In genomic region chr6:159059099-159059498, GRCh38 we compare ENCODE assay signal across 29 cellular contexts. TPM values are rescaled to one million over a fixed set of nuclear protein-coding genes. Genes with fewer than 3 reads are reported as not detected.
DNase-seq lines count a peak whose midpoint lies in the region; ATAC-seq, FAIRE-seq and TF ChIP-seq lines count a peak whose summit lies in the region.
"Had no signal": no experiment of that assay in that cellular context is flagged by ENCODE, and none has a peak within 500 bp of the region (broad histone marks: within the 10 kb centered on the region; RNA-seq: fewer than 3 reads in every experiment).

No MANE protein-coding gene starts in this region.

- peak; percentile 62 for DNase-seq in activated CD4-positive, alpha-beta T cell treated with anti-CD3 and anti-CD28 coated beads for 36 hours
- DNase-seq in activated CD4-positive, alpha-beta T cell treated with anti-CD3 and anti-CD28 coated beads for 4 hours, result no peak
- DNase-seq in CD4-positive, CD25-positive, alpha-beta regulatory T cell, result peak in 1 of 3 donors; percentile 23
- DNase-seq in T-helper 17 cell (no peak), GM12878 (ENCODE audit: low read depth, low spot score) (no peak)
- no peak for DNase-seq in activated CD8-positive, alpha-beta memory T cell treated with anti-CD3 and anti-CD28 coated beads for 24 hours
- DNase-seq: aorta; BE2C; central memory CD4-positive, alpha-beta T cell; foreskin melanocyte; IMR-90; kidney; NCI-H1436; NCI-H2171 treated with DMSO at 0.1 percent for 48 hours; NCI-H69; pancreas; SHP77; stimulated activated CD4-positive, alpha-beta T cell treated with anti-CD3 and anti-CD28 coated beads, Interleukin-2, amount 100 ng/mL, for 24 hours; substantia nigra had no signal

- no peaks in the 10 kb centered on the region for H3K36me3 ChIP-seq in CD4-positive, CD25-positive, alpha-beta regulatory T cell (ENCODE audit: control insufficient read depth, insufficient read depth, low read length)
- H3K36me3 ChIP-seq in GM12878 (ENCODE audit: control insufficient read depth in 2 of 2, insufficient read depth in 2 of 2, low read length in 1 of 2), result no peaks in the 10 kb centered on the region
- H3K36me3 ChIP-seq: BE2C, pancreas had no signal

- TF ChIP-seq POLR2A in GM12878 (IDR thresholded peaks at IDR 0.05; ENCODE audit: low read depth, low read length), result no peak

- TF ChIP-seq EP300 in GM12878 (IDR thresholded peaks at IDR 0.05; ENCODE audit: borderline replicate concordance in 1 of 2, control insufficient read depth in 1 of 2, low read depth in 2 of 2, low read length in 2 of 2), result no peak

- H3K27ac ChIP-seq in CD4-positive, CD25-positive, alpha-beta regulatory T cell (ENCODE audit: insufficient read depth, low read length, poor library complexity, severe bottlenecking), result no peak overlapping the region
- H3K27ac ChIP-seq in GM12878 (ENCODE audit: control insufficient read depth, insufficient read depth), result no peak overlapping the region
- H3K27ac ChIP-seq: epithelial cell of prostate, pancreas had no signal

- peak overlapping the region; percentile 83 for H3K27ac Mint-ChIP-seq in activated CD4-positive, alpha-beta T cell treated with anti-CD3 and anti-CD28 coated beads for 36 hours
- H3K27ac Mint-ChIP-seq in CD4-positive, CD25-positive, alpha-beta regulatory T cell, result peak overlapping the region in 1 of 3 donors; percentile 10
- peak overlapping the region; percentile 90 for H3K27ac Mint-ChIP-seq in T-helper 17 cell
- H3K27ac Mint-ChIP-seq: WTC11 had no signal

- RAD21 ChIA-PET in GM12878 (lab: Charles Lee; ENCODE audit: unreplicated experiment), result interaction anchor here (0.6 to 3.8 kb wide), 3 partner anchors 14 to 50 kb away, joined by 3 to 26 read pairs (median 5); partner anchors contain the start of gene TAGAP

- H3K4me1 Mint-ChIP-seq in activated CD4-positive, alpha-beta T cell treated with anti-CD3 and anti-CD28 coated beads for 36 hours, result peaks cover 95% of the 10 kb centered on the region
- H3K4me1 Mint-ChIP-seq in CD4-positive, CD25-positive, alpha-beta regulatory T cell, result peaks cover 46 to 86% (median 53%) of the 10 kb centered on the region in 4 donors
- H3K4me1 Mint-ChIP-seq in T-helper 17 cell, result peaks cover 50% of the 10 kb centered on the region

- H3K4me1 ChIP-seq in CD4-positive, CD25-positive, alpha-beta regulatory T cell (ENCODE audit: control insufficient read depth, insufficient read depth, low read length, poor library complexity, severe bottlenecking), result peaks cover 54% of the 10 kb centered on the region
- H3K4me1 ChIP-seq in GM12878 (ENCODE audit: control insufficient read depth, insufficient read depth, low read length), result peaks cover 15% of the 10 kb centered on the region
- H3K4me1 ChIP-seq: BE2C, pancreas had no signal

- H2AFZ ChIP-seq in GM12878 (ENCODE audit: control insufficient read depth, low read depth, low read length), result no peak overlapping the region

- H3K36me3 Mint-ChIP-seq in activated CD4-positive, alpha-beta T cell treated with anti-CD3 and anti-CD28 coated beads for 36 hours (ENCODE audit: low read depth), result peaks cover 6% of the 10 kb centered on the region
- H3K36me3 Mint-ChIP-seq in CD4-positive, CD25-positive, alpha-beta regulatory T cell, result no peaks in the 10 kb centered on the region
- H3K36me3 Mint-ChIP-seq in T-helper 17 cell (ENCODE audit: low read depth), result no peaks in the 10 kb centered on the region
- H3K36me3 Mint-ChIP-seq: WTC11 had no signal

- no peak for FAIRE-seq in GM12878 (lab: Jason Lieb, UNC)
- FAIRE-seq: D721Med, G401.6, kidney, pancreas had no signal

- intact Hi-C loops in activated CD4-positive, alpha-beta T cell treated with anti-CD3 and anti-CD28 coated beads for 36 hours (cut with DNase I, micrococcal nuclease), result loop anchor here (1.0 to 5.0 kb wide), 7 partner anchors 14 to 412 kb away; partner anchors contain the start of gene TAGAP (in 1 of the 2)
- intact Hi-C loops in GM12878 (cut with micrococcal nuclease; ENCODE audit: unreplicated experiment), result no loop called here

- H3K27me3 ChIP-seq in CD4-positive, CD25-positive, alpha-beta regulatory T cell (ENCODE audit: control insufficient read depth, insufficient read depth, low read length), result no peaks in the 10 kb centered on the region
- H3K27me3 ChIP-seq in GM12878 (replicated peaks in 1 of 2; ENCODE audit: control insufficient read depth in 2 of 2, insufficient read depth in 2 of 2, low read length in 1 of 2), result peaks cover 0 to 4% of the 10 kb centered on the region in 2 experiments; a peak in 1 of 4 replicates
- H3K27me3 ChIP-seq: pancreas had no signal

- peaks cover 6% of the 10 kb centered on the region for H3K9me3 Mint-ChIP-seq in activated CD4-positive, alpha-beta T cell treated with anti-CD3 and anti-CD28 coated beads for 36 hours (ENCODE audit: low read depth)
- H3K9me3 Mint-ChIP-seq in CD4-positive, CD25-positive, alpha-beta regulatory T cell, result no peaks in the 10 kb centered on the region

- peak; percentile 58 for ATAC-seq in activated CD4-positive, alpha-beta T cell treated with anti-CD3 and anti-CD28 coated beads for 36 hours
- ATAC-seq in CD4-positive, CD25-positive, alpha-beta regulatory T cell (ENCODE audit: low read depth in 2 of 2), result no peak
- ATAC-seq in T-helper 17 cell (no peak), GM12878 (peak; percentile 61), HG03342 (IDR thresholded peaks at IDR 0.05; ENCODE audit: unreplicated experiment) (no peak), HG02884 (IDR thresholded peaks at IDR 0.05; ENCODE audit: unreplicated experiment) (no peak)
- ATAC-seq: HCT116, pancreas, WTC11 had no signal

- H3K9me3 ChIP-seq in CD4-positive, CD25-positive, alpha-beta regulatory T cell (ENCODE audit: control insufficient read depth in 2 of 2, low read length in 2 of 2), result no peaks in the 10 kb centered on the region
- H3K9me3 ChIP-seq in T-helper 17 cell (ENCODE audit: control insufficient read depth, low read length, poor library complexity, severe bottlenecking) (no peaks in the 10 kb centered on the region), GM12878 (replicated peaks; ENCODE audit: control insufficient read depth, insufficient read depth, low read length) (no peaks in the 10 kb centered on the region; the same call in 2 of the 3 replicates)
- H3K9me3 ChIP-seq: BE2C, pancreas had no signal

- POLR2A ChIA-PET in activated CD4-positive, alpha-beta T cell treated with anti-CD3 and anti-CD28 coated beads for 36 hours (lab: Charles Lee), result interaction anchor here (0.7 to 1.5 kb wide), 6 partner anchors 14 to 41 kb away, joined by 3 to 11 read pairs (median 3); partner anchors contain the start of gene TAGAP
- POLR2A ChIA-PET in GM12878 (lab: Charles Lee), result interaction anchor here (0.7 to 1.2 kb wide), 5 partner anchors 11 to 36 kb away, joined by 3 to 4 read pairs (median 3); no protein-coding TSS in a partner anchor

- no peak overlapping the region for H3K9ac ChIP-seq in GM12878 (ENCODE audit: control insufficient read depth, insufficient read depth, low read length)

- H3K4me2 ChIP-seq in GM12878 (ENCODE audit: control insufficient read depth, insufficient read depth), result no peak overlapping the region

- CTCF ChIA-PET in activated CD4-positive, alpha-beta T cell treated with anti-CD3 and anti-CD28 coated beads for 36 hours (lab: Charles Lee), result interaction anchor here (1.0 to 2.3 kb wide), 5 partner anchors 8 to 75 kb away, joined by 3 to 6 read pairs (median 4); no protein-coding TSS in a partner anchor
- CTCF ChIA-PET in GM12878 (lab: Yijun Ruan, JAX), result interaction anchor here (1.4 to 1.5 kb wide), 3 partner anchors 14 to 45 kb away, joined by 5 to 6 read pairs (median 5); partner anchors contain the start of gene TAGAP

- no peaks in the 10 kb centered on the region for H3K27me3 Mint-ChIP-seq in activated CD4-positive, alpha-beta T cell treated with anti-CD3 and anti-CD28 coated beads for 36 hours
- H3K27me3 Mint-ChIP-seq in CD4-positive, CD25-positive, alpha-beta regulatory T cell, result no peaks in the 10 kb centered on the region
- H3K27me3 Mint-ChIP-seq in T-helper 17 cell, result no peaks in the 10 kb centered on the region

- H3K4me3 Mint-ChIP-seq in activated CD4-positive, alpha-beta T cell treated with anti-CD3 and anti-CD28 coated beads for 36 hours, result no peak overlapping the region
- H3K4me3 Mint-ChIP-seq in CD4-positive, CD25-positive, alpha-beta regulatory T cell, result peak overlapping the region in 1 of 4 donors; percentile 53
- H3K4me3 Mint-ChIP-seq in T-helper 17 cell, result no peak overlapping the region
- H3K4me3 Mint-ChIP-seq: WTC11 had no signal

- 0% methylated on average over 3 of the region's 3 CpGs for WGBS in GM12878 (ENCODE audit: insufficient coverage, insufficient replicate concordance, low lambda C conversion rate, missing lambda C conversion rate)

- SMC1A ChIA-PET in GM12878 (lab: Charles Lee; ENCODE audit: uncharacterized antibody, unreplicated experiment), result interaction anchor here (0.8 to 3.2 kb wide), 11 partner anchors 8 to 76 kb away, joined by 3 to 12 read pairs (median 4); partner anchors contain the start of gene TAGAP

- in situ Hi-C loops in GM12878 (cut with MboI), result no loop called here

- H3K79me2 ChIP-seq in GM12878 (ENCODE audit: control insufficient read depth, insufficient read depth, low read length), result no peaks in the 10 kb centered on the region

- no TSS peak for BruUV-seq in GM12878 (replicated peaks; lab: Mats Ljungman, UMichigan)

- H3K4me3 ChIP-seq in CD4-positive, CD25-positive, alpha-beta regulatory T cell (ENCODE audit: low read depth, low read length), result peak overlapping the region; percentile 24
- H3K4me3 ChIP-seq in GM12878, result no peak overlapping the region
- H3K4me3 ChIP-seq: pancreas had no signal

- H4K20me1 ChIP-seq in GM12878 (ENCODE audit: control insufficient read depth, insufficient read depth), result no peaks in the 10 kb centered on the region

- no peak for TF ChIP-seq CTCF in GM12878 (IDR thresholded peaks at IDR 0.05 in 2 of 3, conservative IDR thresholded peaks at IDR 0.05 in 1 of 3; ENCODE audit: control insufficient read depth in 2 of 3, extremely low read depth in 1 of 3, insufficient read depth in 1 of 3, low read depth in 3 of 3, low read length in 3 of 3)

- no peak for TF ChIP-seq RAD21 in GM12878 (IDR thresholded peaks at IDR 0.05; ENCODE audit: insufficient read depth, low read depth, low read length)

RNA-seq across cellular contexts. Expression of gene TAGAP, which starts 14.3 kb away (rescaled TPM):
- total RNA-seq in activated CD4-positive, alpha-beta T cell treated with anti-CD3 and anti-CD28 coated beads for 36 hours, result 10 to 100 TPM; 44.8 to 51.0 TPM
- 330 TPM for total RNA-seq in CD4-positive, CD25-positive, alpha-beta regulatory T cell
- polyA plus RNA-seq in CD4-positive, CD25-positive, alpha-beta regulatory T cell, result 100 to 1,000 TPM; 105 to 191 (median 161) TPM
- 100 to 1,000 TPM; 269 to 340 TPM for total RNA-seq in T-helper 17 cell
- total RNA-seq in GM12878 (2013; cell fraction: nucleolus; rRNA removed), result 12.4 and 13.6 TPM in 2 replicates
- 27.4 and 30.8 TPM in 2 replicates for total RNA-seq in GM12878 (2014; rRNA removed)
- total RNA-seq in GM12878 (2014; rRNA removed; fragmentation: Illumina TruSeq; extraction: Trizol), result 22.7 and 25.2 TPM in 2 replicates
- 27.2 and 28.8 TPM in 2 replicates for total RNA-seq in GM12878 (2021)
- 1.7 TPM for polyA plus RNA-seq in GM12878 (2011; ENCODE audit: low read depth)
- 12.8 and 15.1 TPM in 2 replicates for polyA plus RNA-seq in GM12878 (2011; rRNA removed)
- 12.5 and 13.0 TPM in 2 replicates for polyA plus RNA-seq in GM12878 (2011; cell fraction: cytosol; rRNA removed)
- 23.6 and 25.2 TPM in 2 replicates for polyA plus RNA-seq in GM12878 (2011; cell fraction: nucleus; rRNA removed)
- polyA plus RNA-seq in GM12878 (2012), result 1.5 and 3.0 TPM in 2 replicates
- 25.5 and 36.9 TPM in 2 replicates for polyA plus RNA-seq in GM12878 (2014; fragmentation: Illumina TruSeq; extraction: Trizol)
- polyA plus RNA-seq in GM12878 (2014; fragmentation: Nextera tagmentation; extraction: Ambion mirVana), result 1 to 10 TPM; 5.3 to 5.4 TPM
- 20.0 and 23.1 TPM in 2 replicates for polyA plus RNA-seq in GM12878 (2014; rRNA removed)
- polyA plus RNA-seq in GM12878 (2016; fragmentation: Nextera tagmentation; extraction: Ambion mirVana), result 10 to 100 TPM in 1 of 2 experiments, 1 to 10 TPM in 1; 9.5 to 11.2 TPM
- polyA minus RNA-seq in GM12878 (2011; rRNA and poly(A)+ RNA removed), result 32.5 and 38.9 TPM in 2 replicates
- 11.0 and 12.5 TPM in 2 replicates for polyA minus RNA-seq in GM12878 (2011; cell fraction: cytosol; rRNA and poly(A)+ RNA removed)
- polyA minus RNA-seq in GM12878 (2011; cell fraction: nucleus; rRNA and poly(A)+ RNA removed), result 24.4 and 26.3 TPM in 2 replicates
- total RNA-seq: A172, IMR-90, lung microvascular endothelial cell, MCF 10A had no signal
- polyA plus RNA-seq: IMR-90 had no signal

RNA-seq across cellular contexts. Expression of gene RSPH3, which starts 59.1 kb away (rescaled TPM):
- 1 to 10 TPM; 6.5 to 9.3 TPM for total RNA-seq in activated CD4-positive, alpha-beta T cell treated with anti-CD3 and anti-CD28 coated beads for 36 hours
- total RNA-seq in CD4-positive, CD25-positive, alpha-beta regulatory T cell, result 1.5 TPM
- polyA plus RNA-seq in CD4-positive, CD25-positive, alpha-beta regulatory T cell, result 1 to 10 TPM; 2.0 to 3.4 (median 2.5) TPM
- 1 to 10 TPM; 1.6 to 2.7 TPM for total RNA-seq in T-helper 17 cell
- 5.6 and 5.9 TPM in 2 replicates for total RNA-seq in GM12878 (2013; cell fraction: nucleolus; rRNA removed)
- 1.4 and 1.9 TPM in 2 replicates for total RNA-seq in GM12878 (2014; rRNA removed)
- total RNA-seq in GM12878 (2014; rRNA removed; fragmentation: Illumina TruSeq; extraction: Trizol), result 1.5 and 1.7 TPM in 2 replicates
- total RNA-seq in GM12878 (2021), result 2.2 and 3.2 TPM in 2 replicates
- 0.62 TPM for polyA plus RNA-seq in GM12878 (2011; ENCODE audit: low read depth)
- 1.1 TPM in 2 replicates for polyA plus RNA-seq in GM12878 (2011; rRNA removed)
- polyA plus RNA-seq in GM12878 (2011; cell fraction: cytosol; rRNA removed), result 0.49 and 0.50 TPM in 2 replicates
- 1.0 and 1.5 TPM in 2 replicates for polyA plus RNA-seq in GM12878 (2011; cell fraction: nucleus; rRNA removed)
- polyA plus RNA-seq in GM12878 (2012), result 1.1 and 1.6 TPM in 2 replicates
- polyA plus RNA-seq in GM12878 (2014; fragmentation: Illumina TruSeq; extraction: Trizol), result 1.6 and 2.3 TPM in 2 replicates
- under 1 TPM; 0.40 to 0.51 TPM for polyA plus RNA-seq in GM12878 (2014; fragmentation: Nextera tagmentation; extraction: Ambion mirVana)
- polyA plus RNA-seq in GM12878 (2014; rRNA removed), result 0.90 and 1.1 TPM in 2 replicates
- polyA plus RNA-seq in GM12878 (2016; fragmentation: Nextera tagmentation; extraction: Ambion mirVana), result 1 to 10 TPM; 3.0 to 3.5 TPM
- 1.2 and 2.8 TPM in 2 replicates for polyA minus RNA-seq in GM12878 (2011; rRNA and poly(A)+ RNA removed)
- 1.0 and 1.1 TPM in 2 replicates for polyA minus RNA-seq in GM12878 (2011; cell fraction: cytosol; rRNA and poly(A)+ RNA removed)
- 0.97 and 1.2 TPM in 2 replicates for polyA minus RNA-seq in GM12878 (2011; cell fraction: nucleus; rRNA and poly(A)+ RNA removed)

Comparison
In these comparisons a context has a peak if more than half of its experiments do, and no peak if none do; other contexts are left out.
1. ATAC-seq: peak in activated CD4-positive, alpha-beta T cell treated with anti-CD3 and anti-CD28 coated beads for 36 hours (single experiment) and GM12878 (single experiment); none in CD4-positive, CD25-positive, alpha-beta regulatory T cell (0 of 2), T-helper 17 cell (single experiment), HG03342 (single experiment) and HG02884 (single experiment).